ENCODE assay signal across 16 cellular contexts in the genomic region with DNA sequence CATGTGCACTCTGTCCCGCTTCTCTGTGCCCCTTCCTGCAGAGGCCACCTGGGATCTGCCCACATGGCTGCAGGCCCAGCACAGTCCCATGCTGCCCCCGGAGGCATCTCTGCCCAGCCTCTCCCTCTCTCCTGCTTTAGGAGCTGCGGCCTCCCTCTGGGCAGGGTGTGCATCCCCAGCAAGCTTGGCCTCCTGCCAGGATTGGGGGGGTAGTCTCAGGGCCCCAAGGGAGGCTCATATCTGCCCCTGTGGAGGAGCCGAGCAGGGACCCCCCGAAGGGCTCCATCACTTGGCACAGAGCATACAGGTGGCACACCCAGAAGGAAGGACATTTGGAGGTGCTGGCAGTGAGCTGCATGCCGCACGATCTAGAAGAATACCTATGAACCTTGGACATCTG. TPM values are rescaled to one million over a fixed set of nuclear protein-coding genes. Genes with fewer than 3 reads are reported as not detected.
A peak's percentile ranks its signal among the peaks of the same experiment; 100 is the strongest.
DNase-seq lines count a peak whose midpoint lies in the region; ATAC-seq and TF ChIP-seq lines count a peak whose summit lies in the region.
"Had no signal": no experiment of that assay in that cellular context is flagged by ENCODE, and none has a peak within 500 bp of the region (broad histone marks: within the 10 kb centered on the region; RNA-seq: fewer than 3 reads in every experiment).

No MANE protein-coding gene starts in this region.

- H3K9ac ChIP-seq in HCT116 (ENCODE audit: low read length) = no peak overlapping the region
- no peak overlapping the region for H3K9ac ChIP-seq in subcutaneous abdominal adipose tissue (ENCODE audit: low read length in 5 of 5)

- H3K27me3 Mint-ChIP-seq in activated T-cell treated with anti-CD3 and anti-CD28 coated beads, Interleukin-2, amount 50 U/mL, for 72 hours (ENCODE audit: low read depth) = no peaks in the 10 kb centered on the region
- peaks cover 2% of the 10 kb centered on the region for H3K27me3 Mint-ChIP-seq in activated T-cell treated with anti-CD3 and anti-CD28 coated beads, Interleukin-2, amount 50 U/mL, for 4 hours (ENCODE audit: low read depth)
- no peaks in the 10 kb centered on the region for H3K27me3 Mint-ChIP-seq in activated naive CD8-positive, alpha-beta T cell treated with anti-CD3 and anti-CD28 coated beads, Interleukin-2, amount 10 ng/mL, durations not matched to agents 7 days and 5 days
- H3K27me3 Mint-ChIP-seq in activated naive CD4-positive, alpha-beta T cell treated with anti-CD3 and anti-CD28 coated beads for 36 hours (ENCODE audit: low read depth) = no peaks in the 10 kb centered on the region
- H3K27me3 Mint-ChIP-seq: CD8-positive, alpha-beta memory T cell had no signal

- no peaks in the 10 kb centered on the region for H3K79me2 ChIP-seq in HCT116 (ENCODE audit: insufficient read depth, low read length)

- no peak overlapping the region for H3K27ac ChIP-seq in HCT116 (ENCODE audit: low read depth, low read length)
- H3K27ac ChIP-seq in subcutaneous abdominal adipose tissue (ENCODE audit: low read depth, low read length) = peak overlapping the region; percentile 30

- DNase-seq in activated T-cell treated with anti-CD3 and anti-CD28 coated beads, Interleukin-2, amount 50 U/mL, for 72 hours = no peak
- DNase-seq in activated T-cell treated with anti-CD3 and anti-CD28 coated beads, Interleukin-2, amount 50 U/mL, for 4 hours = no peak
- DNase-seq in HCT116 (ENCODE audit: low read depth, low spot score) (no peak), amniotic stem cell (lab: John Stamatoyannopoulos, UW) (no peak)
- no peak for DNase-seq in activated naive CD8-positive, alpha-beta T cell treated with anti-CD3 and anti-CD28 coated beads, Interleukin-2, amount 10 ng/mL, durations not matched to agents 7 days and 5 days
- no peak for DNase-seq in activated naive CD4-positive, alpha-beta T cell treated with anti-CD3 and anti-CD28 coated beads for 36 hours
- DNase-seq: CD8-positive, alpha-beta memory T cell; GF-D8; GOT3; NCI-H1105 treated with DMSO at 0.1 percent for 48 hours; NCI-H1694; NCI-H2107; NCI-H524 had no signal

- no peaks in the 10 kb centered on the region for H3K36me3 ChIP-seq in HCT116 (ENCODE audit: control insufficient read depth in 1 of 2, insufficient read depth in 2 of 2, low read length in 2 of 2)
- peaks cover 0 to 42% (median 5%) of the 10 kb centered on the region in 5 donors for H3K36me3 ChIP-seq in subcutaneous abdominal adipose tissue (ENCODE audit: control insufficient read depth in 5 of 5, insufficient read depth in 5 of 5, low read length in 5 of 5)

- CTCF ChIA-PET in HCT116 (lab: Charles Lee) = no interaction called here
- CTCF ChIA-PET in activated naive CD4-positive, alpha-beta T cell treated with anti-CD3 and anti-CD28 coated beads for 36 hours (lab: Charles Lee) = no interaction called here

- no peaks in the 10 kb centered on the region for H3K36me3 Mint-ChIP-seq in activated T-cell treated with anti-CD3 and anti-CD28 coated beads, Interleukin-2, amount 50 U/mL, for 72 hours (ENCODE audit: insufficient read depth in 2 of 2)
- H3K36me3 Mint-ChIP-seq in activated T-cell treated with anti-CD3 and anti-CD28 coated beads, Interleukin-2, amount 50 U/mL, for 4 hours (ENCODE audit: insufficient read depth) = no peaks in the 10 kb centered on the region
- H3K36me3 Mint-ChIP-seq in activated naive CD8-positive, alpha-beta T cell treated with anti-CD3 and anti-CD28 coated beads, Interleukin-2, amount 10 ng/mL, durations not matched to agents 7 days and 5 days = no peaks in the 10 kb centered on the region
- no peaks in the 10 kb centered on the region for H3K36me3 Mint-ChIP-seq in activated naive CD4-positive, alpha-beta T cell treated with anti-CD3 and anti-CD28 coated beads for 36 hours (ENCODE audit: low read depth)

- POLR2A ChIA-PET in HCT116 (lab: Charles Lee) = no interaction called here
- POLR2A ChIA-PET in activated naive CD8-positive, alpha-beta T cell treated with anti-CD3 and anti-CD28 coated beads, Interleukin-2, amount 10 ng/mL, durations not matched to agents 7 days and 5 days (lab: Charles Lee) = interaction anchor here (0.9 kb wide), 1 partner anchor 22 kb away, joined by 3 read pairs; no protein-coding TSS in a partner anchor

- RAD21 ChIA-PET in HCT116 (lab: Charles Lee; ENCODE audit: low non-redundant PET in 1 of 2, low total read pairs in 2 of 2, uncharacterized antibody in 2 of 2, unreplicated experiment in 2 of 2) = no interaction called here

- H3K9me3 ChIP-seq in HCT116 (ENCODE audit: control insufficient read depth in 1 of 2, insufficient read depth in 1 of 2, low read depth in 1 of 2, low read length in 2 of 2) (no peaks in the 10 kb centered on the region), subcutaneous abdominal adipose tissue (ENCODE audit: control insufficient read depth in 5 of 5, low read length in 5 of 5) (no peaks in the 10 kb centered on the region)
- H3K9me3 ChIP-seq: A549 had no signal

- TF ChIP-seq CTCF in HCT116 (IDR thresholded peaks at IDR 0.05 in 2 of 3, conservative IDR thresholded peaks at IDR 0.05 in 1 of 3; ENCODE audit: borderline replicate concordance in 1 of 3, insufficient read depth in 1 of 3, low read depth in 2 of 3, low read length in 2 of 3) = no peak

- H3K4me2 ChIP-seq in HCT116 (ENCODE audit: low read length) = no peak overlapping the region
- H3K4me2 ChIP-seq: A549 had no signal

- intact Hi-C loops in HCT116 (cut with micrococcal nuclease) = no loop called here
- intact Hi-C loops in activated naive CD4-positive, alpha-beta T cell treated with anti-CD3 and anti-CD28 coated beads for 36 hours (cut with micrococcal nuclease) = no loop called here

- no peaks in the 10 kb centered on the region for H3K27me3 ChIP-seq in HCT116 (ENCODE audit: insufficient read depth, low read length)
- peaks cover 4 to 25% (median 8%) of the 10 kb centered on the region in 5 donors for H3K27me3 ChIP-seq in subcutaneous abdominal adipose tissue (ENCODE audit: control insufficient read depth in 5 of 5, insufficient read depth in 4 of 5, low read length in 5 of 5)

- TF ChIP-seq RAD21 in HCT116 (IDR thresholded peaks at IDR 0.05; ENCODE audit: low read depth) = no peak

- H3K4me1 ChIP-seq in HCT116 (ENCODE audit: control insufficient read depth in 1 of 2, insufficient read depth in 2 of 2, low read length in 2 of 2) = no peaks in the 10 kb centered on the region
- H3K4me1 ChIP-seq in subcutaneous abdominal adipose tissue (ENCODE audit: control insufficient read depth in 5 of 5, insufficient read depth in 5 of 5, low read length in 5 of 5) = peaks cover 0 to 42% (median 2%) of the 10 kb centered on the region in 5 donors
- H3K4me1 ChIP-seq: A549 had no signal

- H4K20me1 ChIP-seq in HCT116 (ENCODE audit: insufficient read depth) = no peaks in the 10 kb centered on the region

- H2AFZ ChIP-seq in HCT116 (ENCODE audit: low read depth, low read length, poor library complexity, severe bottlenecking) = no peak overlapping the region

- no peak overlapping the region for H3K4me3 Mint-ChIP-seq in activated T-cell treated with anti-CD3 and anti-CD28 coated beads, Interleukin-2, amount 50 U/mL, for 72 hours
- no peak overlapping the region for H3K4me3 Mint-ChIP-seq in activated T-cell treated with anti-CD3 and anti-CD28 coated beads, Interleukin-2, amount 50 U/mL, for 4 hours
- no peak overlapping the region for H3K4me3 Mint-ChIP-seq in activated naive CD8-positive, alpha-beta T cell treated with anti-CD3 and anti-CD28 coated beads, Interleukin-2, amount 10 ng/mL, durations not matched to agents 7 days and 5 days
- no peak overlapping the region for H3K4me3 Mint-ChIP-seq in activated naive CD4-positive, alpha-beta T cell treated with anti-CD3 and anti-CD28 coated beads for 36 hours

- peaks cover 6% of the 10 kb centered on the region for H3K4me1 Mint-ChIP-seq in activated T-cell treated with anti-CD3 and anti-CD28 coated beads, Interleukin-2, amount 50 U/mL, for 72 hours (ENCODE audit: low read depth)
- H3K4me1 Mint-ChIP-seq in activated T-cell treated with anti-CD3 and anti-CD28 coated beads, Interleukin-2, amount 50 U/mL, for 4 hours (ENCODE audit: low read depth) = peaks cover 11% of the 10 kb centered on the region
- peaks cover 10% of the 10 kb centered on the region for H3K4me1 Mint-ChIP-seq in activated naive CD8-positive, alpha-beta T cell treated with anti-CD3 and anti-CD28 coated beads, Interleukin-2, amount 10 ng/mL, durations not matched to agents 7 days and 5 days
- peaks cover 14% of the 10 kb centered on the region for H3K4me1 Mint-ChIP-seq in activated naive CD4-positive, alpha-beta T cell treated with anti-CD3 and anti-CD28 coated beads for 36 hours (ENCODE audit: low read depth)

- no peaks in the 10 kb centered on the region for H3K9me3 Mint-ChIP-seq in activated T-cell treated with anti-CD3 and anti-CD28 coated beads, Interleukin-2, amount 50 U/mL, for 72 hours
- no peaks in the 10 kb centered on the region for H3K9me3 Mint-ChIP-seq in activated T-cell treated with anti-CD3 and anti-CD28 coated beads, Interleukin-2, amount 50 U/mL, for 4 hours
- no peaks in the 10 kb centered on the region for H3K9me3 Mint-ChIP-seq in activated naive CD8-positive, alpha-beta T cell treated with anti-CD3 and anti-CD28 coated beads, Interleukin-2, amount 10 ng/mL, durations not matched to agents 7 days and 5 days
- no peaks in the 10 kb centered on the region for H3K9me3 Mint-ChIP-seq in activated naive CD4-positive, alpha-beta T cell treated with anti-CD3 and anti-CD28 coated beads for 36 hours
- H3K9me3 Mint-ChIP-seq: CD8-positive, alpha-beta memory T cell had no signal

- no TSS peak for BruUV-seq in HCT116 (replicated peaks; lab: Mats Ljungman, UMichigan)

- no peak for ATAC-seq in activated T-cell treated with anti-CD3 and anti-CD28 coated beads, Interleukin-2, amount 50 U/mL, for 72 hours (replicated peaks in 1 of 2)
- ATAC-seq in activated T-cell treated with anti-CD3 and anti-CD28 coated beads, Interleukin-2, amount 50 U/mL, for 4 hours = no peak
- peak; percentile 41; the same call in 1 of the 2 replicates for ATAC-seq in HCT116
- no peak for ATAC-seq in activated naive CD8-positive, alpha-beta T cell treated with anti-CD3 and anti-CD28 coated beads, Interleukin-2, amount 10 ng/mL, durations not matched to agents 7 days and 5 days (ENCODE audit: low read depth)

- no peak overlapping the region for H3K4me3 ChIP-seq in HCT116 (replicated peaks in 1 of 2; ENCODE audit: low read depth in 1 of 2, low read length in 2 of 2)
- no peak overlapping the region for H3K4me3 ChIP-seq in subcutaneous abdominal adipose tissue (ENCODE audit: low read depth in 1 of 5, low read length in 5 of 5)
- H3K4me3 ChIP-seq: A549 had no signal

- H3K9me2 ChIP-seq in HCT116 (ENCODE audit: insufficient read depth) = no peaks in the 10 kb centered on the region

- H3K27ac Mint-ChIP-seq in activated T-cell treated with anti-CD3 and anti-CD28 coated beads, Interleukin-2, amount 50 U/mL, for 72 hours = peak overlapping the region; percentile 10
- peak overlapping the region; percentile 74 for H3K27ac Mint-ChIP-seq in activated naive CD8-positive, alpha-beta T cell treated with anti-CD3 and anti-CD28 coated beads, Interleukin-2, amount 10 ng/mL, durations not matched to agents 7 days and 5 days
- H3K27ac Mint-ChIP-seq in activated naive CD4-positive, alpha-beta T cell treated with anti-CD3 and anti-CD28 coated beads for 36 hours = no peak overlapping the region

- no peak for TF ChIP-seq POLR2A in HCT116 (IDR thresholded peaks at IDR 0.05; ENCODE audit: borderline replicate concordance, extremely low read depth, insufficient read depth, insufficient read length)

RNA-seq across cellular contexts. Expression of gene FLT4, which starts 24.8 kb away (rescaled TPM):
- total RNA-seq in activated T-cell treated with anti-CD3 and anti-CD28 coated beads, Interleukin-2, amount 50 U/mL, for 72 hours = 1 to 10 TPM in 1 of 2 donors, under 1 TPM in 1; 0.79 to 1.7 TPM
- 1 to 10 TPM; 1.2 to 1.8 (median 1.6) TPM for total RNA-seq in activated T-cell treated with anti-CD3 and anti-CD28 coated beads, Interleukin-2, amount 50 U/mL, for 4 hours
- total RNA-seq in HCT116 (2021; ENCODE audit: unreplicated experiment) = 0.17 TPM
- 0.07 and 0.09 TPM in 2 replicates for polyA plus RNA-seq in HCT116 (2012)
- 10 to 100 TPM; 11.6 to 13.2 TPM for total RNA-seq in activated naive CD8-positive, alpha-beta T cell treated with anti-CD3 and anti-CD28 coated beads, Interleukin-2, amount 10 ng/mL, durations not matched to agents 7 days and 5 days
- total RNA-seq in activated naive CD4-positive, alpha-beta T cell treated with anti-CD3 and anti-CD28 coated beads for 36 hours = 1 to 10 TPM; 1.5 to 2.7 TPM

RNA-seq across cellular contexts. Expression of gene SCGB3A1, which starts 33.3 kb away (rescaled TPM):
- not detected for total RNA-seq in activated T-cell treated with anti-CD3 and anti-CD28 coated beads, Interleukin-2, amount 50 U/mL, for 72 hours
- total RNA-seq in activated T-cell treated with anti-CD3 and anti-CD28 coated beads, Interleukin-2, amount 50 U/mL, for 4 hours = under 1 TPM in 1 of 3 donors, not detected in 2; 0.55 TPM
- not detected for total RNA-seq in HCT116 (2021; ENCODE audit: unreplicated experiment)
- not detected in 2 replicates for polyA plus RNA-seq in HCT116 (2012)
- total RNA-seq in activated naive CD8-positive, alpha-beta T cell treated with anti-CD3 and anti-CD28 coated beads, Interleukin-2, amount 10 ng/mL, durations not matched to agents 7 days and 5 days = 1 to 10 TPM; 6.6 to 7.1 TPM
- not detected for total RNA-seq in activated naive CD4-positive, alpha-beta T cell treated with anti-CD3 and anti-CD28 coated beads for 36 hours
- polyA plus RNA-seq: A549, BJ had no signal
